15 cellular contexts compared by ENCODE assay signal in genomic region chr20:49306903-49307336, GRCh38. TPM values are rescaled to one million over a fixed set of nuclear protein-coding genes. Genes with fewer than 3 reads are reported as not detected.
DNase-seq lines count a peak whose midpoint lies in the region; ATAC-seq, FAIRE-seq and TF ChIP-seq lines count a peak whose summit lies in the region.
"Had no signal": no experiment of that assay in that cellular context is flagged by ENCODE, and none has a peak within 500 bp of the region (broad histone marks: within the 10 kb centered on the region; RNA-seq: fewer than 3 reads in every experiment).

No MANE protein-coding gene starts in this region.

- CTCF ChIA-PET in K562 (lab: Yijun Ruan, JAX; ENCODE audit: low intra/inter-chr PET ratio): no interaction called here
- CTCF ChIA-PET in CD4-positive, alpha-beta T cell (lab: Charles Lee): no interaction called here

- WGBS in K562 (ENCODE audit: insufficient coverage, low coverage, missing lambda C conversion rate): 10% methylated on average over 6 of the region's 6 CpGs

- TF ChIP-seq CTCF in BE2C (IDR thresholded peaks at IDR 0.05; ENCODE audit: low read depth, low read length) (no peak), LNCaP clone FGC (IDR thresholded peaks at IDR 0.05; ENCODE audit: control insufficient read depth, extremely low read depth, insufficient read depth) (no peak), K562 (IDR thresholded peaks at IDR 0.05 in 2 of 3, conservative IDR thresholded peaks at IDR 0.05 in 1 of 3; ENCODE audit: insufficient read depth in 2 of 3, low read depth in 1 of 3, low read length in 3 of 3) (no peak)
- TF ChIP-seq CTCF in CD4-positive, alpha-beta T cell (IDR thresholded peaks at IDR 0.05): no peak

- no peak for TF ChIP-seq RAD21 in K562 (CRISPR knock-in tag; conservative IDR thresholded peaks at IDR 0.05 in 1 of 2, IDR thresholded peaks at IDR 0.05 in 1 of 2)

- TF ChIP-seq EP300 in K562 (IDR thresholded peaks at IDR 0.05; ENCODE audit: low read length): no peak

- POLR2A ChIA-PET in K562 (lab: Yijun Ruan, JAX): interaction anchor here (0.9 to 6.8 kb wide), 2 partner anchors 16 to 22 kb away, joined by 3 to 47 read pairs; no protein-coding TSS in a partner anchor
- POLR2A ChIA-PET in CD4-positive, alpha-beta T cell (lab: Charles Lee): no interaction called here

- H3K4me1 ChIP-seq in BE2C: no peaks in the 10 kb centered on the region; the same call in 1 of the 2 replicates
- H3K4me1 ChIP-seq in K562 (replicated peaks in 1 of 2; ENCODE audit: control insufficient read depth in 2 of 2, insufficient read depth in 2 of 2, low read length in 2 of 2): no peaks in the 10 kb centered on the region; a peak in 1 of 5 replicates

- H3K9me3 ChIP-seq in BE2C: no peaks in the 10 kb centered on the region
- H3K9me3 ChIP-seq in K562 (replicated peaks; ENCODE audit: control insufficient read depth, insufficient read depth, low read depth, low read length): no peaks in the 10 kb centered on the region
- no peaks in the 10 kb centered on the region for H3K9me3 ChIP-seq in CD4-positive, alpha-beta T cell (ENCODE audit: control insufficient read depth, low read length)

- H3K27me3 ChIP-seq in BE2C (no peaks in the 10 kb centered on the region), K562 (ENCODE audit: control insufficient read depth in 2 of 2, insufficient read depth in 2 of 2, low read length in 2 of 2) (peaks cover 10 to 17% of the 10 kb centered on the region in 2 experiments; a peak in 3 of 5 replicates)
- no peaks in the 10 kb centered on the region for H3K27me3 ChIP-seq in CD4-positive, alpha-beta T cell (ENCODE audit: control insufficient read depth, insufficient read depth, low read length)
- H3K27me3 ChIP-seq: heart right ventricle, SJCRH30 had no signal

- no peaks in the 10 kb centered on the region for H3K9me3 Mint-ChIP-seq in CD4-positive, alpha-beta T cell

- peaks cover 14% of the 10 kb centered on the region for H3K4me1 Mint-ChIP-seq in CD4-positive, alpha-beta T cell (ENCODE audit: low read depth)

- H3K4me3 Mint-ChIP-seq in CD4-positive, alpha-beta T cell: no peak overlapping the region
- H3K4me3 Mint-ChIP-seq: stimulated activated naive CD8-positive, alpha-beta T cell treated with anti-CD3 and anti-CD28 coated beads, Interleukin-15, Interleukin-2, amounts not matched to agents 100 ng/mL and 50 ng/mL, for 24 hours had no signal

- peak; percentile 56 for DNase-seq in BE2C
- DNase-seq in LNCaP clone FGC (ENCODE audit: low read depth): peak; percentile 94
- peak; percentile 73 for DNase-seq in NCI-H345 (lab: John Stamatoyannopoulos, UW)
- DNase-seq in K562 (ENCODE audit: extremely low read depth in 1 of 4, low spot score in 3 of 4): no peak
- no peak for DNase-seq in CD4-positive, alpha-beta T cell
- no peak for DNase-seq in MV-4-11 (lab: John Stamatoyannopoulos, UW)
- DNase-seq: activated CD8-positive, alpha-beta memory T cell treated with anti-CD3 and anti-CD28 coated beads for 24 hours; heart right ventricle; SJCRH30 had no signal

- BruUV-seq in K562 (replicated peaks; lab: Mats Ljungman, UMichigan): no TSS peak

- no peak overlapping the region for H2AFZ ChIP-seq in K562 (ENCODE audit: low read depth, low read length)

- no peak for ATAC-seq in K562
- no peak for ATAC-seq in CD4-positive, alpha-beta T cell (ENCODE audit: poor library complexity)
- ATAC-seq in HG02759 (IDR thresholded peaks at IDR 0.05; ENCODE audit: unreplicated experiment): no peak
- ATAC-seq in HG03280 (IDR thresholded peaks at IDR 0.05; ENCODE audit: unreplicated experiment): no peak
- ATAC-seq: GM12878, heart right ventricle had no signal

- no peaks in the 10 kb centered on the region for H3K36me3 Mint-ChIP-seq in CD4-positive, alpha-beta T cell (ENCODE audit: low read depth)

- in situ Hi-C loops in K562 (cut with MboI): no loop called here

- peaks cover 11% of the 10 kb centered on the region for H3K27me3 Mint-ChIP-seq in CD4-positive, alpha-beta T cell
- H3K27me3 Mint-ChIP-seq: stimulated activated naive CD8-positive, alpha-beta T cell treated with anti-CD3 and anti-CD28 coated beads, Interleukin-15, Interleukin-2, amounts not matched to agents 100 ng/mL and 50 ng/mL, for 24 hours had no signal

- no peaks in the 10 kb centered on the region for H3K9me1 ChIP-seq in K562 (ENCODE audit: control insufficient read depth, insufficient read depth, low read length)

- no peaks in the 10 kb centered on the region for H3K36me3 ChIP-seq in BE2C
- H3K36me3 ChIP-seq in K562 (ENCODE audit: control insufficient read depth, insufficient read depth, low read length): no peaks in the 10 kb centered on the region
- H3K36me3 ChIP-seq: heart right ventricle, SJCRH30 had no signal

- no peaks in the 10 kb centered on the region for H4K20me1 ChIP-seq in K562 (replicated peaks; ENCODE audit: control insufficient read depth, insufficient read depth, low read length)

- no peak overlapping the region for H3K4me2 ChIP-seq in K562 (ENCODE audit: insufficient read depth, low read length)

- no peak overlapping the region for H3K9ac ChIP-seq in K562 (ENCODE audit: insufficient read depth in 1 of 2, low read depth in 2 of 2, low read length in 2 of 2)

- TF ChIP-seq POLR2A in K562 (conservative IDR thresholded peaks at IDR 0.05): no peak

- no peak overlapping the region for H3K27ac ChIP-seq in K562 (ENCODE audit: extremely low read depth, low read depth, low read length)
- H3K27ac ChIP-seq in CD4-positive, alpha-beta T cell (ENCODE audit: low read depth, low read length): no peak overlapping the region
- H3K27ac ChIP-seq: coronary artery, heart right ventricle, SJCRH30 had no signal

- no peaks in the 10 kb centered on the region for H3K79me2 ChIP-seq in K562 (ENCODE audit: control insufficient read depth, insufficient read depth, low read length)

- H3K4me3 ChIP-seq in BE2C (ENCODE audit: low read depth, low read length): no peak overlapping the region
- no peak overlapping the region for H3K4me3 ChIP-seq in LNCaP clone FGC (ENCODE audit: low read depth, low read length)
- no peak overlapping the region for H3K4me3 ChIP-seq in K562
- H3K4me3 ChIP-seq: coronary artery, GM12878, heart right ventricle, SJCRH30 had no signal

- no peak for FAIRE-seq in K562 (lab: Jason Lieb, UNC)
- FAIRE-seq: GM12878, TTC549 had no signal

- no peak overlapping the region for H3K27ac Mint-ChIP-seq in CD4-positive, alpha-beta T cell
- H3K27ac Mint-ChIP-seq: stimulated activated naive CD8-positive, alpha-beta T cell treated with anti-CD3 and anti-CD28 coated beads, Interleukin-15, Interleukin-2, amounts not matched to agents 100 ng/mL and 50 ng/mL, for 24 hours had no signal

- intact Hi-C loops in K562 (cut with micrococcal nuclease): no loop called here
- intact Hi-C loops in CD4-positive, alpha-beta T cell (cut with DNase I, micrococcal nuclease): no loop called here

TF ChIP-seq in K562, 482 proteins besides CTCF, POLR2A, EP300 and RAD21 (continues in another document):
- TF ChIP-seq RBBP5 (IDR thresholded peaks at IDR 0.05; ENCODE audit: borderline replicate concordance, insufficient read depth, low read length, poor library complexity, severe bottlenecking) (no peak), MEIS2 (IDR thresholded peaks at IDR 0.05; ENCODE audit: partially characterized antibody) (peak; percentile 82), ARNT (IDR thresholded peaks at IDR 0.05) (no peak), TCFL5 (CRISPR knock-in tag; conservative IDR thresholded peaks at IDR 0.05) (no peak), TARDBP (IDR thresholded peaks at IDR 0.05) (no peak), NFIC (IDR thresholded peaks at IDR 0.05) (no peak), KAT8 (IDR thresholded peaks at IDR 0.05; ENCODE audit: low read depth) (no peak)
- TF ChIP-seq, protein P1, sequence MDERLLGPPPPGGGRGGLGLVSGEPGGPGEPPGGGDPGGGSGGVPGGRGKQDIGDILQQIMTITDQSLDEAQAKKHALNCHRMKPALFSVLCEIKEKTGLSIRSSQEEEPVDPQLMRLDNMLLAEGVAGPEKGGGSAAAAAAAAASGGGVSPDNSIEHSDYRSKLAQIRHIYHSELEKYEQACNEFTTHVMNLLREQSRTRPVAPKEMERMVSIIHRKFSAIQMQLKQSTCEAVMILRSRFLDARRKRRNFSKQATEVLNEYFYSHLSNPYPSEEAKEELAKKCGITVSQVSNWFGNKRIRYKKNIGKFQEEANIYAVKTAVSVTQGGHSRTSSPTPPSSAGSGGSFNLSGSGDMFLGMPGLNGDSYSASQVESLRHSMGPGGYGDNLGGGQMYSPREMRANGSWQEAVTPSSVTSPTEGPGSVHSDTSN (CRISPR knock-in tag; IDR thresholded peaks at IDR 0.05; ENCODE audit: low read depth): 0 out of 2 replicates have a peak, but pooled peaks have one; percentile 48
- TF ChIP-seq, protein P1 (tag; conservative IDR thresholded peaks at IDR 0.05; ENCODE audit: low read depth): peak; percentile 78

RNA-seq across cellular contexts. Expression of gene ZNFX1, which starts 29.1 kb away (rescaled TPM):
- polyA plus RNA-seq in BE2C (2012; ENCODE audit: insufficient read depth, insufficient read length, low read depth): 9.0 TPM
- 34.0 and 34.5 TPM in 2 replicates for total RNA-seq in K562 (2011; cell fraction: chromatin; rRNA removed; ENCODE audit: low replicate concordance)
- 14.8 and 15.7 TPM in 2 replicates for total RNA-seq in K562 (2011; cell fraction: nucleolus; rRNA removed)
- 12.4 and 17.1 TPM in 2 replicates for total RNA-seq in K562 (2011; cell fraction: nucleoplasm; rRNA removed)
- total RNA-seq in K562 (2014; rRNA removed) (10.3 and 12.4 TPM in 2 replicates), K562 (2014; rRNA removed; fragmentation: Illumina TruSeq; extraction: Trizol) (11.9 and 13.5 TPM in 2 replicates), K562 (2015; rRNA removed; fragmentation: Illumina TruSeq; extraction: Trizol) (12.4 and 13.8 TPM in 2 replicates), K562 (2021) (11.9 and 13.4 TPM in 2 replicates)
- polyA plus RNA-seq in K562 (2011; rRNA removed) (2.5 and 3.8 TPM in 2 replicates), K562 (2014; fragmentation: Illumina TruSeq; extraction: Trizol) (10.4 and 11.6 TPM in 2 replicates), K562 (2014; fragmentation: Nextera tagmentation; extraction: Ambion mirVana) (1 to 10 TPM; 4.4 to 4.9 TPM), K562 (2014; rRNA removed) (7.2 and 7.6 TPM in 2 replicates)
- polyA plus RNA-seq in K562 (2011; cell fraction: cytosol; rRNA removed): 3.5 and 4.1 TPM in 2 replicates
- 3.0 and 7.0 TPM in 2 replicates for polyA plus RNA-seq in K562 (2011; cell fraction: nucleus; rRNA removed)
- polyA plus RNA-seq in K562 (2012): 6.0 and 6.5 TPM in 2 replicates
- 15.4 and 15.9 TPM in 2 replicates for polyA minus RNA-seq in K562 (2011; rRNA and poly(A)+ RNA removed)
- 5.7 and 9.7 TPM in 2 replicates for polyA minus RNA-seq in K562 (2011; cell fraction: cytosol; rRNA and poly(A)+ RNA removed)
- polyA minus RNA-seq in K562 (2011; cell fraction: nucleus; rRNA and poly(A)+ RNA removed): 9.0 and 12.0 TPM in 2 replicates
- 10 to 100 TPM; 50.6 to 51.6 TPM for total RNA-seq in CD4-positive, alpha-beta T cell

Comparison
In these comparisons a context has a peak if more than half of its experiments do, and no peak if none do; other contexts are left out.
1. DNase-seq: peak in BE2C (single experiment), LNCaP clone FGC (single experiment) and NCI-H345 (single experiment); none in K562 (0 of 4), CD4-positive, alpha-beta T cell (0 of 10) and MV-4-11 (single experiment).